ENCODE assay signal across 8 cellular contexts in genomic region chr17:59361916-59362810, GRCh38.
DNase-seq lines count a peak whose midpoint lies in the region; ATAC-seq, FAIRE-seq and TF ChIP-seq lines count a peak whose summit lies in the region.

No MANE protein-coding gene starts in this region.

- no peaks in the 10 kb centered on the region for H3K36me3 ChIP-seq in Loucy (ENCODE audit: insufficient read depth, low read length)

- H3F3A ChIP-seq in Loucy (ENCODE audit: low read depth) = no peaks in the 10 kb centered on the region; the same call in 1 of the 2 replicates

- no peak for TF ChIP-seq POLR2A in erythroblast (IDR thresholded peaks at IDR 0.05; ENCODE audit: low read length)

- peak; percentile 72 for ATAC-seq in stimulated activated effector memory CD8-positive, alpha-beta T cell treated with anti-CD3 and anti-CD28 coated beads, Interleukin-12 subunit alpha, Interleukin-12 subunit beta, amount 100 ng/mL, for 72 hours
- ATAC-seq in GM18873 (IDR thresholded peaks at IDR 0.05; ENCODE audit: low FRiP score, unreplicated experiment) = no peak

- peaks cover 77% of the 10 kb centered on the region for H3K4me1 Mint-ChIP-seq in stimulated activated effector memory CD8-positive, alpha-beta T cell treated with anti-CD3 and anti-CD28 coated beads, Interleukin-12 subunit alpha, Interleukin-12 subunit beta, amount 100 ng/mL, for 72 hours

- peak; percentile 81 for FAIRE-seq in GM19239 (lab: Jason Lieb, UNC)

- H3K4me1 ChIP-seq in Loucy (ENCODE audit: insufficient read depth, low read length, poor library complexity, severe bottlenecking) = peaks cover 10% of the 10 kb centered on the region

- H3K79me2 ChIP-seq in Loucy (ENCODE audit: insufficient read depth, low read length) = no peaks in the 10 kb centered on the region

- DNase-seq in AG08396 (ENCODE audit: low spot score) (peak; percentile 49), GM19239 (ENCODE audit: insufficient read length, low spot score) (no peak), germinal center (ENCODE audit: low spot score) (peak; percentile 40), erythroblast (lab: John Stamatoyannopoulos, UW) (no peak)
- peak; percentile 22 for DNase-seq in activated effector memory CD4-positive, alpha-beta T cell treated with Interleukin-2 at 50 U/mL for 16 hours
- no peak for DNase-seq in stimulated activated effector memory CD8-positive, alpha-beta T cell treated with anti-CD3 and anti-CD28 coated beads, Interleukin-12 subunit alpha, Interleukin-12 subunit beta, amount 100 ng/mL, for 72 hours (ENCODE audit: low spot score in 2 of 2)

- H3K27me3 ChIP-seq in Loucy (ENCODE audit: insufficient read depth, low read length, poor library complexity, severe bottlenecking) = no peaks in the 10 kb centered on the region

- no peaks in the 10 kb centered on the region for H3K9me3 Mint-ChIP-seq in stimulated activated effector memory CD8-positive, alpha-beta T cell treated with anti-CD3 and anti-CD28 coated beads, Interleukin-12 subunit alpha, Interleukin-12 subunit beta, amount 100 ng/mL, for 72 hours

- peak overlapping the region; percentile 96 for H3K27ac Mint-ChIP-seq in stimulated activated effector memory CD8-positive, alpha-beta T cell treated with anti-CD3 and anti-CD28 coated beads, Interleukin-12 subunit alpha, Interleukin-12 subunit beta, amount 100 ng/mL, for 72 hours

- TF ChIP-seq CTCF in Loucy (conservative IDR thresholded peaks at IDR 0.05; ENCODE audit: low read length) = no peak

- peaks cover 10% of the 10 kb centered on the region for H4K20me1 ChIP-seq in Loucy (ENCODE audit: insufficient read depth, low read length, poor library complexity, severe bottlenecking)

- no peaks in the 10 kb centered on the region for H3K9me3 ChIP-seq in Loucy (ENCODE audit: insufficient read depth, low read depth, low read length)

- peak overlapping the region; percentile 28 for H3K4me2 ChIP-seq in Loucy (ENCODE audit: low read depth, low read length, poor library complexity, severe bottlenecking)

- H3K4me3 ChIP-seq in Loucy (ENCODE audit: low read length, poor library complexity, severe bottlenecking) = no peak overlapping the region

- H3K9me2 ChIP-seq in Loucy (replicated peaks; ENCODE audit: low read depth, low read length) = no peaks in the 10 kb centered on the region

- H2AFZ ChIP-seq in Loucy (ENCODE audit: low read length) = no peak overlapping the region

- peak overlapping the region; percentile 67 for H3K4me3 Mint-ChIP-seq in stimulated activated effector memory CD8-positive, alpha-beta T cell treated with anti-CD3 and anti-CD28 coated beads, Interleukin-12 subunit alpha, Interleukin-12 subunit beta, amount 100 ng/mL, for 72 hours

- peaks cover 5% of the 10 kb centered on the region for H3K36me3 Mint-ChIP-seq in stimulated activated effector memory CD8-positive, alpha-beta T cell treated with anti-CD3 and anti-CD28 coated beads, Interleukin-12 subunit alpha, Interleukin-12 subunit beta, amount 100 ng/mL, for 72 hours

- H3K9ac ChIP-seq in Loucy (ENCODE audit: low read depth, low read length, poor library complexity, severe bottlenecking) = no peak overlapping the region

Comparison
In these comparisons a context has a peak if more than half of its experiments do, and no peak if none do; other contexts are left out.
1. DNase-seq: peak in AG08396 (single experiment), activated effector memory CD4-positive, alpha-beta T cell treated with Interleukin-2 at 50 U/mL for 16 hours (single experiment) and germinal center (single experiment); none in GM19239 (single experiment), stimulated activated effector memory CD8-positive, alpha-beta T cell treated with anti-CD3 and anti-CD28 coated beads, Interleukin-12 subunit alpha, Interleukin-12 subunit beta, amount 100 ng/mL, for 72 hours (0 of 2) and erythroblast (0 of 2).